Comparison of ENCODE assay signal across 1 cellular context in genomic region chr22:31651667-31652066, GRCh38.
TF ChIP-seq lines count a peak whose summit lies in the region.

No MANE protein-coding gene starts in this region.

TF ChIP-seq in endothelial cell of umbilical vein, 7 proteins besides CTCF, POLR2A, EP300 and RAD21 (continued from another document):
- TF ChIP-seq MAX (IDR thresholded peaks at IDR 0.05; ENCODE audit: insufficient read depth, insufficient read length): no peak
- no peak for TF ChIP-seq GATA2 (IDR thresholded peaks at IDR 0.05; ENCODE audit: insufficient read depth, insufficient read length, low read depth, low read length)
- no peak for TF ChIP-seq POLR2AphosphoS5 (IDR thresholded peaks at IDR 0.05; ENCODE audit: insufficient read depth, low read depth, low read length)
